11 cellular contexts compared by ENCODE assay signal in the genomic region with DNA sequence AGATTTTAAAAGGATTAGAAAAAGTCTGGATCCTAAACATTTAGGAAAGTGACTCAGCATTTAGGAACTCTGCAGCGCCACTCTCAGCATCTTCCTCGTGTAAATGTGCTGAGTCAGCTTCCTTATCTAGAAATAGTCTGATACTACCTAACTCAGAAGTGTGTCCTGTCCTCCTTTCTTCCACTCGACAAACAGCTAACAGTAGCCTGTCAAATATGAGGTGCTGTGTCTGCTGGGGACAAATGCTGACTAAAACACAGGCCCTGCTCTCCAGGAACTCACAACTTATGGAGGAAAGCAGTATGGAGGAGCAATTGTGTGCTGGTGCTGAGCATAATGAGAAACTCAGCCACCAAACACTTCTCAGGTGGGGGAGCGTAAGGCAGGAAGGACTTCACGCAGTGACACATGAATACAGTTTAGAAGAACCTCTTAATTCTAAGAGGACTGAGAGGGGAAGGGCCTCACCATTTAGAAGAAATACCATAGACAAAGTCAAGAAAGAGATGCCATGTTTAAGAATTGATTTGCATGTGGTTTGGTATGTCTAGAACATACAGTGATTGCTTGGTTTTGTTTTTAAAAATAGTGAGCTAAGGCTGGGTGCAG.
A peak's percentile ranks its signal among the peaks of the same experiment; 100 is the strongest.
DNase-seq lines count a peak whose midpoint lies in the region; ATAC-seq, FAIRE-seq and TF ChIP-seq lines count a peak whose summit lies in the region.
"Had no signal": no experiment of that assay in that cellular context is flagged by ENCODE, and none has a peak within 500 bp of the region (broad histone marks: within the 10 kb centered on the region; RNA-seq: fewer than 3 reads in every experiment).

No MANE protein-coding gene starts in this region.

- no peak overlapping the region for H3K4me3 ChIP-seq in fibroblast of villous mesenchyme (ENCODE audit: low read depth, low read length)
- H3K4me3 ChIP-seq: thoracic aorta had no signal

- FAIRE-seq in RCC 7860 (lab: Jason Lieb, UNC), result no peak

- no peak for TF ChIP-seq CTCF in fibroblast of villous mesenchyme (IDR thresholded peaks at IDR 0.05; ENCODE audit: insufficient read depth, low read depth, low read length)

- DNase-seq in ELR (ENCODE audit: low read depth) (peak; percentile 75), H4 (ENCODE audit: low spot score) (peak; percentile 44), RCC 7860 (ENCODE audit: low spot score) (peak; percentile 77), fibroblast of villous mesenchyme (ENCODE audit: low read depth) (peak; percentile 83), NCI-H2107 (lab: John Stamatoyannopoulos, UW) (no peak), DMS79 (lab: John Stamatoyannopoulos, UW) (no peak)
- DNase-seq: CD8-positive, alpha-beta memory T cell; stimulated activated CD4-positive, alpha-beta T cell treated with anti-CD3 and anti-CD28 coated beads, Interleukin-2, amount 100 ng/mL, for 48 hours had no signal

- ATAC-seq in GM19324 (IDR thresholded peaks at IDR 0.05; ENCODE audit: low FRiP score, unreplicated experiment) (no peak), HG03097 (IDR thresholded peaks at IDR 0.05; ENCODE audit: low FRiP score, unreplicated experiment) (no peak)

Comparison
In these comparisons a context has a peak if more than half of its experiments do, and no peak if none do; other contexts are left out.
1. DNase-seq: peak in ELR (single experiment), H4 (single experiment), RCC 7860 (single experiment) and fibroblast of villous mesenchyme (single experiment); none in NCI-H2107 (single experiment) and DMS79 (single experiment).